In the genomic region with DNA sequence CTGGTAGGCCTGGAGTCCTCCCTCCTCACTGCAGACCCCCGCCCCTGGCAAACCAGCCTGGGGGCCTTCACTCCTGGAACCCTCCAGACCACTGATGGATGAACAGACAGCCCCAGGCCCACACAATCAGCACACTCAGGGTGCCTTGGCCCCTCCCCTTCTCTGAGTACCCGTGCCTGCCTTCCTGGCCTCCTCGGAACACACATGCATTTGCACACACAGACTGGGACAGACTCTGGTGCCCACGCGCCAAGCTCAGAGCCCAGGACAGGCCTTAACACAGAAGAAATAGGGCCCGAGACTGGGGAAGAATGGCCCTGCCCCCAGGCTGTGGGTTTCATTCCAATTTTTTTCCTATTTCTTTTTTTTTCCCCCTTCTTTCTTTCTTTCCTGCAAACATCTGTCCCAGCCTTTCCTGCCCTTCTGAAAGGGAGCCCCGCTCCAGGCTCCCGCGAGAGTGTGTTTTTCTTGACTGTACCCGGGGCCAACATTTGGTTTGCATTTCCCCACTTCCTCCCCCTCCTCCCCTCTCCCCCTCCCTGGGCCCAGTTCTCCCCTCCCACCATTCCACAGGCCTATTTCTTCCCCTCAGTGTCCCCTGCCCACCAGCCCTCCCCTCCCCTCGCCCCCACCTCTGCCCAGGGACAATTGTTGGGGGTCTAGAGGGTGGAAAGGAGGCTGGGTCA, we compare ENCODE assay signal across 1 cellular context.
TF ChIP-seq lines count a peak whose summit lies in the region.

No MANE protein-coding gene starts in this region.

TF ChIP-seq in WTC11, 78 proteins besides CTCF, POLR2A, EP300 and RAD21 (continued from another document):
- TF ChIP-seq, protein P1, sequence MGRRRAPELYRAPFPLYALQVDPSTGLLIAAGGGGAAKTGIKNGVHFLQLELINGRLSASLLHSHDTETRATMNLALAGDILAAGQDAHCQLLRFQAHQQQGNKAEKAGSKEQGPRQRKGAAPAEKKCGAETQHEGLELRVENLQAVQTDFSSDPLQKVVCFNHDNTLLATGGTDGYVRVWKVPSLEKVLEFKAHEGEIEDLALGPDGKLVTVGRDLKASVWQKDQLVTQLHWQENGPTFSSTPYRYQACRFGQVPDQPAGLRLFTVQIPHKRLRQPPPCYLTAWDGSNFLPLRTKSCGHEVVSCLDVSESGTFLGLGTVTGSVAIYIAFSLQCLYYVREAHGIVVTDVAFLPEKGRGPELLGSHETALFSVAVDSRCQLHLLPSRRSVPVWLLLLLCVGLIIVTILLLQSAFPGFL (CRISPR knock-in tag; IDR thresholded peaks at IDR 0.05; ENCODE audit: borderline replicate concordance) = no peak
- no peak for TF ChIP-seq CREM (CRISPR knock-in tag; IDR thresholded peaks at IDR 0.05)
- TF ChIP-seq NR3C1 (CRISPR knock-in tag; conservative IDR thresholded peaks at IDR 0.05; ENCODE audit: low read depth) = no peak
- TF ChIP-seq, protein P2, sequence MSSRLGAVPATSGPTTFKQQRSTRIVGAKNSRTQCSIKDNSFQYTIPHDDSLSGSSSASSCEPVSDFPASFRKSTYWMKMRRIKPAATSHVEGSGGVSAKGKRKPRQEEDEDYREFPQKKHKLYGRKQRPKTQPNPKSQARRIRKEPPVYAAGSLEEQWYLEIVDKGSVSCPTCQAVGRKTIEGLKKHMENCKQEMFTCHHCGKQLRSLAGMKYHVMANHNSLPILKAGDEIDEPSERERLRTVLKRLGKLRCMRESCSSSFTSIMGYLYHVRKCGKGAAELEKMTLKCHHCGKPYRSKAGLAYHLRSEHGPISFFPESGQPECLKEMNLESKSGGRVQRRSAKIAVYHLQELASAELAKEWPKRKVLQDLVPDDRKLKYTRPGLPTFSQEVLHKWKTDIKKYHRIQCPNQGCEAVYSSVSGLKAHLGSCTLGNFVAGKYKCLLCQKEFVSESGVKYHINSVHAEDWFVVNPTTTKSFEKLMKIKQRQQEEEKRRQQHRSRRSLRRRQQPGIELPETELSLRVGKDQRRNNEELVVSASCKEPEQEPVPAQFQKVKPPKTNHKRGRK (CRISPR knock-in tag; IDR thresholded peaks at IDR 0.05; ENCODE audit: borderline replicate concordance) = no peak
- TF ChIP-seq, protein P3, sequence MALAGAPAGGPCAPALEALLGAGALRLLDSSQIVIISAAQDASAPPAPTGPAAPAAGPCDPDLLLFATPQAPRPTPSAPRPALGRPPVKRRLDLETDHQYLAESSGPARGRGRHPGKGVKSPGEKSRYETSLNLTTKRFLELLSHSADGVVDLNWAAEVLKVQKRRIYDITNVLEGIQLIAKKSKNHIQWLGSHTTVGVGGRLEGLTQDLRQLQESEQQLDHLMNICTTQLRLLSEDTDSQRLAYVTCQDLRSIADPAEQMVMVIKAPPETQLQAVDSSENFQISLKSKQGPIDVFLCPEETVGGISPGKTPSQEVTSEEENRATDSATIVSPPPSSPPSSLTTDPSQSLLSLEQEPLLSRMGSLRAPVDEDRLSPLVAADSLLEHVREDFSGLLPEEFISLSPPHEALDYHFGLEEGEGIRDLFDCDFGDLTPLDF (CRISPR knock-in tag; IDR thresholded peaks at IDR 0.05) = no peak
- no peak for TF ChIP-seq GTF2I (CRISPR knock-in tag; conservative IDR thresholded peaks at IDR 0.05)
- TF ChIP-seq, protein P4, sequence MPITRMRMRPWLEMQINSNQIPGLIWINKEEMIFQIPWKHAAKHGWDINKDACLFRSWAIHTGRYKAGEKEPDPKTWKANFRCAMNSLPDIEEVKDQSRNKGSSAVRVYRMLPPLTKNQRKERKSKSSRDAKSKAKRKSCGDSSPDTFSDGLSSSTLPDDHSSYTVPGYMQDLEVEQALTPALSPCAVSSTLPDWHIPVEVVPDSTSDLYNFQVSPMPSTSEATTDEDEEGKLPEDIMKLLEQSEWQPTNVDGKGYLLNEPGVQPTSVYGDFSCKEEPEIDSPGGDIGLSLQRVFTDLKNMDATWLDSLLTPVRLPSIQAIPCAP (CRISPR knock-in tag; IDR thresholded peaks at IDR 0.05) = no peak
- TF ChIP-seq ESRRA (CRISPR knock-in tag; IDR thresholded peaks at IDR 0.05; ENCODE audit: borderline replicate concordance) = no peak
- TF ChIP-seq, protein P5, sequence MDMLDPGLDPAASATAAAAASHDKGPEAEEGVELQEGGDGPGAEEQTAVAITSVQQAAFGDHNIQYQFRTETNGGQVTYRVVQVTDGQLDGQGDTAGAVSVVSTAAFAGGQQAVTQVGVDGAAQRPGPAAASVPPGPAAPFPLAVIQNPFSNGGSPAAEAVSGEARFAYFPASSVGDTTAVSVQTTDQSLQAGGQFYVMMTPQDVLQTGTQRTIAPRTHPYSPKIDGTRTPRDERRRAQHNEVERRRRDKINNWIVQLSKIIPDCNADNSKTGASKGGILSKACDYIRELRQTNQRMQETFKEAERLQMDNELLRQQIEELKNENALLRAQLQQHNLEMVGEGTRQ (CRISPR knock-in tag; IDR thresholded peaks at IDR 0.05) = no peak
